ENCODE assay signal across 8 cellular contexts in the genomic region with DNA sequence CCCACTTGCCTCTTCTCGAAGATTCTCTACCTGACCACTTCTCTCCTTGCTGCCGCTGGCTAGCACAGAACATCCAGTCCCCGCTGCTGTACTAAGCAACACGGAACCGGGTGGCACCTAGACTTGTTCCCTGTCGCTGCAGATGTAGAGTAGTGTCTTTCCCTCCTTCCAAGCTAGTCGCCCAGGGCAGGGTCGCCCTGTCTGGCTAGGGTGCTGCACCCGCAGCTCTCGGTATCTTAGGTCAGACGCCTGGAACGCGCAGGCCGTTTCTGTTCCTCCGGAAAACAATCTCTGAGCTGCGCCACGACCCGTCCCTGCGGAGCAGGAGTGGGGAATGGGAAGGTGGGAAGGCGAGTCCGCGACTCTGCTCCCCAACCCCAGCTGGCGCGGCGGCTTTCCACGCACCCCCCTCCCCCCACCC. TPM values are rescaled to one million over a fixed set of nuclear protein-coding genes. Genes with fewer than 3 reads are reported as not detected.
DNase-seq lines count a peak whose midpoint lies in the region; ATAC-seq and TF ChIP-seq lines count a peak whose summit lies in the region.

No MANE protein-coding gene starts in this region.

- H3K27ac ChIP-seq in A673 (ENCODE audit: low read depth, low read length, poor library complexity, severe bottlenecking) (peak overlapping the region; percentile 76), left ventricle myocardium inferior (replicated peaks) (peak overlapping the region; percentile 98)

- peak; percentile 38 for ATAC-seq in sciatic nerve
- ATAC-seq in GM21381 (IDR thresholded peaks at IDR 0.05; ENCODE audit: unreplicated experiment), result no peak

- H3K4me1 ChIP-seq in A673 (ENCODE audit: insufficient read depth, low read length, poor library complexity, severe bottlenecking) (peaks cover 6% of the 10 kb centered on the region), left ventricle myocardium inferior (peaks cover 65% of the 10 kb centered on the region)

- intact Hi-C loops in A673 (cut with micrococcal nuclease; ENCODE audit: unreplicated experiment) (loop anchor here (5.0 kb wide), 1 partner anchor 140 kb away; no protein-coding TSS in a partner anchor), left ventricle myocardium inferior (cut with micrococcal nuclease) (no loop called here), sciatic nerve (cut with DNase I) (no loop called here), posterior vena cava (cut with DNase I) (loop anchor here in 1 of 2 donors (1.0 kb wide), 1 partner anchor 26 kb away; no protein-coding TSS in a partner anchor)

- no TSS peak for BruUV-seq in A673 (replicated peaks; lab: Mats Ljungman, UMichigan)

- no peaks in the 10 kb centered on the region for H3K27me3 ChIP-seq in A673 (replicated peaks; ENCODE audit: insufficient read depth, low read depth, low read length, poor library complexity)
- peaks cover 11% of the 10 kb centered on the region for H3K27me3 ChIP-seq in H7 (ENCODE audit: control insufficient read depth, insufficient read depth, low read length)
- H3K27me3 ChIP-seq in left ventricle myocardium inferior (ENCODE audit: low read depth), result no peaks in the 10 kb centered on the region

- TF ChIP-seq CTCF in A673 (conservative IDR thresholded peaks at IDR 0.05; ENCODE audit: low read depth, low read length) (no peak), left ventricle myocardium inferior (IDR thresholded peaks at IDR 0.05; ENCODE audit: borderline replicate concordance) (no peak)

- peak overlapping the region; percentile 96 for H3K4me3 ChIP-seq in A673 (ENCODE audit: low read depth, low read length, poor library complexity, severe bottlenecking)
- H3K4me3 ChIP-seq in H7 (ENCODE audit: insufficient read depth, low read depth, low read length), result peak overlapping the region; percentile 86
- H3K4me3 ChIP-seq in left ventricle myocardium inferior, result peak overlapping the region; percentile 95

- CTCF ChIA-PET in A673 (lab: Charles Lee), result interaction anchor here (1.3 to 2.4 kb wide), 2 partner anchors 9 to 279 kb away, joined by 6 to 8 read pairs; a partner anchor contains a TSS

- H3K9me3 ChIP-seq in A673 (ENCODE audit: low read depth, low read length, poor library complexity, severe bottlenecking), result no peaks in the 10 kb centered on the region
- no peaks in the 10 kb centered on the region for H3K9me3 ChIP-seq in left ventricle myocardium inferior (replicated peaks)

- no peaks in the 10 kb centered on the region for H3K36me3 ChIP-seq in A673 (ENCODE audit: insufficient read depth, low read length, poor library complexity, severe bottlenecking)
- peaks cover 4% of the 10 kb centered on the region for H3K36me3 ChIP-seq in H7 (replicated peaks; ENCODE audit: control insufficient read depth, insufficient read depth, low read length)
- H3K36me3 ChIP-seq in left ventricle myocardium inferior, result peaks cover 16% of the 10 kb centered on the region

- peak; percentile 19 for DNase-seq in A673 (ENCODE audit: low spot score)
- no peak for DNase-seq in H7
- peak; percentile 40 to 42 for DNase-seq in activated T-cell treated with anti-CD3 and anti-CD28 coated beads, Interleukin-2, amount 50 U/mL, for 48 hours
- no peak for DNase-seq in left ventricle myocardium inferior
- DNase-seq in sciatic nerve (ENCODE audit: low spot score), result no peak
- DNase-seq in SW480 (ENCODE audit: low spot score), result no peak
- no peak for DNase-seq in posterior vena cava (ENCODE audit: low spot score)

- POLR2A ChIA-PET in A673 (lab: Charles Lee; ENCODE audit: low non-redundant PET), result no interaction called here

RNA-seq across cellular contexts. Expression of a gene that starts 0.8 kb away (rescaled TPM):
- total RNA-seq in A673 (2021) (3.4 and 5.6 TPM in 2 replicates), left ventricle myocardium inferior (11.4 TPM), sciatic nerve (33.2 TPM), posterior vena cava (10 to 100 TPM; 23.8 to 30.9 TPM)
- 13.3 and 14.3 TPM in 2 replicates for total RNA-seq in H7 (2014; rRNA removed; shearing (Covaris generic))

RNA-seq across cellular contexts. Expression of a gene that starts 6.9 kb away (rescaled TPM):
- total RNA-seq in A673 (2021) (76.5 and 84.5 TPM in 2 replicates), left ventricle myocardium inferior (49.1 TPM), sciatic nerve (47.2 TPM), posterior vena cava (10 to 100 TPM; 29.0 to 34.1 TPM)
- total RNA-seq in H7 (2014; rRNA removed; shearing (Covaris generic)), result 132 and 168 TPM in 2 replicates

RNA-seq across cellular contexts. Expression of a gene that starts 21.4 kb away (rescaled TPM):
- total RNA-seq in A673 (2021) (32.8 and 34.6 TPM in 2 replicates), left ventricle myocardium inferior (19.5 TPM), sciatic nerve (23.7 TPM), posterior vena cava (10 to 100 TPM; 17.2 to 22.5 TPM)
- total RNA-seq in H7 (2014; rRNA removed; shearing (Covaris generic)), result 19.2 and 23.4 TPM in 2 replicates

Comparison
In these comparisons a context has a peak if more than half of its experiments do, and no peak if none do; other contexts are left out.
1. DNase-seq: peak in A673 (single experiment) and activated T-cell treated with anti-CD3 and anti-CD28 coated beads, Interleukin-2, amount 50 U/mL, for 48 hours (2 of 2); none in H7 (single experiment), left ventricle myocardium inferior (single experiment), sciatic nerve (single experiment), SW480 (single experiment) and posterior vena cava (single experiment).
2. Peak in every context shown above with its lines, with median percentiles within 50 percentile points of each other: H3K4me3 ChIP-seq.